Comparison of ENCODE assay signal across 11 cellular contexts in genomic region chr11:42407379-42407778, GRCh38.
DNase-seq lines count a peak whose midpoint lies in the region; ATAC-seq, FAIRE-seq and TF ChIP-seq lines count a peak whose summit lies in the region.
"Had no signal": no experiment of that assay in that cellular context is flagged by ENCODE, and none has a peak within 500 bp of the region (broad histone marks: within the 10 kb centered on the region; RNA-seq: fewer than 3 reads in every experiment).

No MANE protein-coding gene starts in this region.

- no peaks in the 10 kb centered on the region for H4K20me1 ChIP-seq in keratinocyte (ENCODE audit: control insufficient read depth, extremely low read depth, insufficient read depth, low read length)

- intact Hi-C loops in mucosa of descending colon (cut with DNase I, micrococcal nuclease): no loop called here

- DNase-seq in DMS153 (lab: John Stamatoyannopoulos, UW) (peak; percentile 89), LNCaP clone FGC (ENCODE audit: low read depth) (peak; percentile 41), SJCRH30 (peak; percentile 15 to 31), keratinocyte (ENCODE audit: low read depth, low spot score) (no peak), mucosa of descending colon (no peak), NCI-H1694 treated with DMSO at 0.1 percent for 48 hours (lab: John Stamatoyannopoulos, UW) (no peak), GM19238 (ENCODE audit: insufficient read length, low spot score) (no peak)
- no peak for DNase-seq in stimulated activated effector memory CD8-positive, alpha-beta T cell treated with anti-CD3 and anti-CD28 coated beads, Interleukin-12 subunit alpha, Interleukin-12 subunit beta, amount 100 ng/mL, for 72 hours (ENCODE audit: low spot score in 2 of 2)
- DNase-seq: activated T-cell treated with anti-CD3 and anti-CD28 coated beads, Interleukin-2, amount 50 U/mL, for 1 hour; effector CD8-positive, alpha-beta T cell; upper lobe of left lung had no signal

- TF ChIP-seq CTCF in LNCaP clone FGC (IDR thresholded peaks at IDR 0.05; ENCODE audit: control insufficient read depth, extremely low read depth, insufficient read depth): peak; percentile 57
- peak in 2 of 3 experiments; percentile 46 to 53 for TF ChIP-seq CTCF in keratinocyte (optimal IDR thresholded peaks at IDR 0.05 in 1 of 3, IDR thresholded peaks at IDR 0.05 in 1 of 3, conservative IDR thresholded peaks at IDR 0.05 in 1 of 3; ENCODE audit: extremely low read depth in 1 of 3, insufficient read depth in 2 of 3, low read length in 3 of 3)
- no peak for TF ChIP-seq CTCF in mucosa of descending colon (IDR thresholded peaks at IDR 0.05)

- no peaks in the 10 kb centered on the region for H3K4me1 ChIP-seq in SJCRH30
- H3K4me1 ChIP-seq in keratinocyte (ENCODE audit: control insufficient read depth, extremely low read depth, insufficient read depth, low read length): no peaks in the 10 kb centered on the region
- H3K4me1 ChIP-seq in mucosa of descending colon (ENCODE audit: low read depth): no peaks in the 10 kb centered on the region
- H3K4me1 ChIP-seq: upper lobe of left lung had no signal

- H3K27me3 ChIP-seq in SJCRH30 (no peaks in the 10 kb centered on the region; the same call in 1 of the 2 replicates), keratinocyte (ENCODE audit: control insufficient read depth, extremely low read depth, insufficient read depth, low read length) (no peaks in the 10 kb centered on the region)
- H3K27me3 ChIP-seq: upper lobe of left lung had no signal

- H3K36me3 ChIP-seq in SJCRH30 (0 out of 2 replicates have a peak, but pooled peaks cover 2% of the 10 kb centered on the region), keratinocyte (ENCODE audit: control insufficient read depth in 2 of 2, extremely low read depth in 1 of 2, insufficient read depth in 2 of 2, low read length in 2 of 2) (no peaks in the 10 kb centered on the region), mucosa of descending colon (ENCODE audit: low read depth) (no peaks in the 10 kb centered on the region)
- H3K36me3 ChIP-seq: upper lobe of left lung had no signal

- H3K4me2 ChIP-seq in keratinocyte (ENCODE audit: control insufficient read depth, extremely low read depth, insufficient read depth, low read depth, low read length): no peak overlapping the region

- H3K9me1 ChIP-seq in keratinocyte (ENCODE audit: control insufficient read depth, extremely low read depth, insufficient read depth, low read length): no peaks in the 10 kb centered on the region

- no peak overlapping the region for H3K9ac ChIP-seq in keratinocyte (ENCODE audit: control insufficient read depth, extremely low read depth, insufficient read depth, low read length)

- H3K4me3 Mint-ChIP-seq in stimulated activated effector memory CD8-positive, alpha-beta T cell treated with anti-CD3 and anti-CD28 coated beads, Interleukin-12 subunit alpha, Interleukin-12 subunit beta, amount 100 ng/mL, for 72 hours: no peak overlapping the region

- no peak overlapping the region for H3K4me3 ChIP-seq in LNCaP clone FGC (ENCODE audit: low read depth, low read length)
- H3K4me3 ChIP-seq in SJCRH30: no peak overlapping the region
- H3K4me3 ChIP-seq in keratinocyte (ENCODE audit: control insufficient read depth in 2 of 3, extremely low read depth in 1 of 3, insufficient read depth in 2 of 3, low read depth in 1 of 3, low read length in 3 of 3): no peak overlapping the region
- H3K4me3 ChIP-seq in mucosa of descending colon: no peak overlapping the region
- H3K4me3 ChIP-seq: upper lobe of left lung had no signal

- no peak overlapping the region for H3K27ac Mint-ChIP-seq in stimulated activated effector memory CD8-positive, alpha-beta T cell treated with anti-CD3 and anti-CD28 coated beads, Interleukin-12 subunit alpha, Interleukin-12 subunit beta, amount 100 ng/mL, for 72 hours

- dilution Hi-C loops in keratinocyte (cut with MboI; ENCODE audit: extremely low pct_ligation_motif_present, low sequenced_read_pairs): no loop called here

- H3K9me3 Mint-ChIP-seq in stimulated activated effector memory CD8-positive, alpha-beta T cell treated with anti-CD3 and anti-CD28 coated beads, Interleukin-12 subunit alpha, Interleukin-12 subunit beta, amount 100 ng/mL, for 72 hours: peaks cover 8% of the 10 kb centered on the region

- no peak overlapping the region for H3K27ac ChIP-seq in SJCRH30
- no peak overlapping the region for H3K27ac ChIP-seq in keratinocyte (ENCODE audit: control insufficient read depth, insufficient read depth, low read length)
- H3K27ac ChIP-seq: upper lobe of left lung had no signal

- no peaks in the 10 kb centered on the region for H3K79me2 ChIP-seq in keratinocyte (ENCODE audit: control insufficient read depth, insufficient read depth, low read length)

- ATAC-seq in mucosa of descending colon: no peak
- no peak for ATAC-seq in stimulated activated effector memory CD8-positive, alpha-beta T cell treated with anti-CD3 and anti-CD28 coated beads, Interleukin-12 subunit alpha, Interleukin-12 subunit beta, amount 100 ng/mL, for 72 hours

- no peaks in the 10 kb centered on the region for H3K36me3 Mint-ChIP-seq in stimulated activated effector memory CD8-positive, alpha-beta T cell treated with anti-CD3 and anti-CD28 coated beads, Interleukin-12 subunit alpha, Interleukin-12 subunit beta, amount 100 ng/mL, for 72 hours

- H2AFZ ChIP-seq in keratinocyte (ENCODE audit: control insufficient read depth, low read length): no peak overlapping the region

- H3K9me3 ChIP-seq in SJCRH30 (replicated peaks) (no peaks in the 10 kb centered on the region), keratinocyte (ENCODE audit: control insufficient read depth, low read depth, low read length) (no peaks in the 10 kb centered on the region), mucosa of descending colon (no peaks in the 10 kb centered on the region)
- H3K9me3 ChIP-seq: upper lobe of left lung had no signal

- FAIRE-seq in keratinocyte (lab: Jason Lieb, UNC): no peak

- no peaks in the 10 kb centered on the region for H3K4me1 Mint-ChIP-seq in stimulated activated effector memory CD8-positive, alpha-beta T cell treated with anti-CD3 and anti-CD28 coated beads, Interleukin-12 subunit alpha, Interleukin-12 subunit beta, amount 100 ng/mL, for 72 hours

Comparison
In these comparisons a context has a peak if more than half of its experiments do, and no peak if none do; other contexts are left out.
1. DNase-seq: peak in DMS153 (single experiment), LNCaP clone FGC (single experiment) and SJCRH30 (2 of 2); none in keratinocyte (single experiment), mucosa of descending colon (0 of 3), stimulated activated effector memory CD8-positive, alpha-beta T cell treated with anti-CD3 and anti-CD28 coated beads, Interleukin-12 subunit alpha, Interleukin-12 subunit beta, amount 100 ng/mL, for 72 hours (0 of 2), NCI-H1694 treated with DMSO at 0.1 percent for 48 hours (single experiment) and GM19238 (single experiment).